Comparison of ENCODE assay signal across 17 cellular contexts in the genomic region with DNA sequence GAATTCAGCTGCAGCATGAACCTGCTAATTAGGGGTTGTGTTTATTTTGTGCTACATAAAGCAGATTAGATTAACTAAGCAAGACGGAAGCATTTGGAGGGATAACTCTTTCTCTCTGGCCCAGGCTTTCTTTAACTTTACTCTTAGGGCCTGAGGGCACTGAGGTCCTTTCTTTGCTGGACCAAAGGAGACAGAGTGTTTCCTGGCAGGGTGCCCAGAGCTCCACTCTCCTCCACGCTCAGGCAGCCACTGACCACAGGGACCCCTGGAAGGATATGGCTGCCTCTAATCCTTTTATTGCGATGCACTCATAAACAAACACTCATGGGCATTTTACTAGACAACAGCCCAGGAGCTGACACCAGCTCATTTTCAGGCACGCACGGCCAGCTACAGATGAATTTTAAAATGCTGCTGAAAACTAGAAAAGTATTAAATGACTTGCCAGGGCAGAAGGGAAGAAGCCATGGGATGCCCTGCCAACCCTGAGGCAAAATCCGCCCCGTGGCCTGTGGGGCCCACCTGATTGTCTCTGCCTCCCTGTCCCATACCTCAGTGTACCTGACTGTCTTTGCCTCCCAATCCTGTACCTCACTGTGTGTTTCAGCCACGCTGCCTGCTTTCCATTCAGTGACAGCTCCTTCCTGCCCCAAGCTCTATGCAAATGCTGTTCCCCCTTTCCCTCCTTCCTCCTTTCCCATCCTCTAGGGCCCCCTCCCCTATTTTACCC.
DNase-seq lines count a peak whose midpoint lies in the region; ATAC-seq, FAIRE-seq and TF ChIP-seq lines count a peak whose summit lies in the region.
"Had no signal": no experiment of that assay in that cellular context is flagged by ENCODE, and none has a peak within 500 bp of the region (broad histone marks: within the 10 kb centered on the region; RNA-seq: fewer than 3 reads in every experiment).

No MANE protein-coding gene starts in this region.

- TF ChIP-seq CTCF in liver (IDR thresholded peaks at IDR 0.05; ENCODE audit: low read depth, low read length, missing input control) (no peak), HepG2 (CRISPR knock-in tag; IDR thresholded peaks at IDR 0.05) (no peak), kidney (IDR thresholded peaks at IDR 0.05; ENCODE audit: borderline replicate concordance, extremely low read depth, insufficient read depth) (no peak)

- POLR2A ChIA-PET in HepG2 (lab: Yijun Ruan, JAX) = no interaction called here

- no peaks in the 10 kb centered on the region for H3K79me2 ChIP-seq in HepG2 (ENCODE audit: insufficient read depth, low read length)

- no peak for TF ChIP-seq POLR2A in HepG2 (IDR thresholded peaks at IDR 0.05; ENCODE audit: insufficient read depth in 1 of 2, low read depth in 2 of 2, low read length in 2 of 2)

- no peak for FAIRE-seq in HepG2 (lab: Jason Lieb, UNC)
- no peak for FAIRE-seq in kidney (lab: Jason Lieb, UNC)
- FAIRE-seq: bronchial epithelial cell, frontal cortex had no signal

- no peak overlapping the region for H3K4me2 ChIP-seq in HepG2 (ENCODE audit: low read depth, low read length)

- TF ChIP-seq RAD21 in liver (IDR thresholded peaks at IDR 0.05) (peak in 1 of 2 donors; percentile 3), HepG2 (CRISPR knock-in tag; IDR thresholded peaks at IDR 0.05) (no peak)

- H3K27ac ChIP-seq in liver (ENCODE audit: low read depth in 1 of 2, low read length in 2 of 2) (no peak overlapping the region), HepG2 (ENCODE audit: extremely low read length, insufficient read depth, low read length) (no peak overlapping the region), SJCRH30 (no peak overlapping the region), kidney (ENCODE audit: low read depth in 2 of 2, low read length in 2 of 2) (no peak overlapping the region)
- H3K27ac ChIP-seq: right lobe of liver, tibial nerve had no signal

- TF ChIP-seq EP300 in HepG2 (IDR thresholded peaks at IDR 0.05; ENCODE audit: low read depth in 2 of 2, low read length in 2 of 2) (no peak), HepG2 (CRISPR knock-in tag; IDR thresholded peaks at IDR 0.05; ENCODE audit: borderline replicate concordance) (no peak)

- CTCF ChIA-PET in HepG2 (lab: Yijun Ruan, JAX; ENCODE audit: low intra/inter-chr PET ratio, low total read pairs) = no interaction called here

- H3K36me3 ChIP-seq in liver (ENCODE audit: control insufficient read depth in 4 of 4, insufficient read depth in 3 of 4, low read depth in 1 of 4, low read length in 3 of 4) (no peaks in the 10 kb centered on the region), HepG2 (replicated peaks in 1 of 2; ENCODE audit: control insufficient read depth in 1 of 2, insufficient read depth in 2 of 2, low read length in 2 of 2) (no peaks in the 10 kb centered on the region), SJCRH30 (no peaks in the 10 kb centered on the region), kidney (ENCODE audit: control insufficient read depth in 1 of 2, insufficient read depth in 2 of 2, low read length in 2 of 2) (no peaks in the 10 kb centered on the region)
- H3K36me3 ChIP-seq: right lobe of liver, tibial nerve had no signal

- intact Hi-C loops in HepG2 (cut with micrococcal nuclease; ENCODE audit: unreplicated experiment) (no loop called here), kidney (cut with DNase I) (no loop called here)

- ATAC-seq in HepG2 (no peak), HG02571 (IDR thresholded peaks at IDR 0.05; ENCODE audit: unreplicated experiment) (no peak)

- H3K4me3 ChIP-seq in liver (ENCODE audit: low read depth in 1 of 3, low read length in 3 of 3) (no peak overlapping the region), HepG2 (replicated peaks in 1 of 3; ENCODE audit: insufficient read depth in 1 of 3, low read depth in 2 of 3, low read length in 3 of 3) (no peak overlapping the region), SJCRH30 (no peak overlapping the region), kidney (ENCODE audit: low read length in 2 of 2) (no peak overlapping the region)
- H3K4me3 ChIP-seq: right lobe of liver, tibial nerve had no signal

- in situ Hi-C loops in HepG2 (cut with HindIII; ENCODE audit: extremely low pct_ligation_motif_present, low pct_unique_long_range_greater_than_20kb) = no loop called here

- no peaks in the 10 kb centered on the region for H4K20me1 ChIP-seq in HepG2 (ENCODE audit: insufficient read depth, low read length)

- DNase-seq in HepG2 (ENCODE audit: low spot score) (no peak), SJCRH30 (peak; percentile 88 to 93), kidney (peak; percentile 85), GM03348 (ENCODE audit: low spot score) (no peak), putamen (ENCODE audit: low spot score) (no peak)
- no peak for DNase-seq in activated naive CD4-positive, alpha-beta T cell treated with anti-CD3 and anti-CD28 coated beads, Interleukin-2, amount 50 U/mL, for 16 hours
- DNase-seq: activated CD4-positive, CD25-positive, alpha-beta regulatory T cell treated with anti-CD3 and anti-CD28 coated beads, Interleukin-2, amount 50 U/mL, for 72 hours; activated naive CD4-positive, alpha-beta T cell treated with Interleukin-2 at 50 U/mL for 16 hours; NCI-H1105; NCI-H774; stimulated activated CD4-positive, alpha-beta T cell treated with anti-CD3 and anti-CD28 coated beads, Interleukin-4, amount 100 ng/mL, for 1 hour had no signal

- H3K4me1 ChIP-seq in liver (ENCODE audit: control insufficient read depth in 4 of 4, insufficient read depth in 4 of 4, low read length in 3 of 4) = peaks cover 2 to 22% (median 15%) of the 10 kb centered on the region in 4 donors
- H3K4me1 ChIP-seq in HepG2 (ENCODE audit: insufficient read depth, low read length) = no peaks in the 10 kb centered on the region
- peaks cover 18% of the 10 kb centered on the region for H3K4me1 ChIP-seq in SJCRH30
- peaks cover 0 to 4% of the 10 kb centered on the region in 2 donors for H3K4me1 ChIP-seq in kidney (ENCODE audit: control insufficient read depth in 1 of 2, insufficient read depth in 1 of 2, low read depth in 1 of 2, low read length in 2 of 2)
- H3K4me1 ChIP-seq: tibial nerve had no signal

- no peaks in the 10 kb centered on the region for H3K9me3 ChIP-seq in liver (ENCODE audit: control insufficient read depth in 4 of 4, low read length in 3 of 4)
- no peaks in the 10 kb centered on the region for H3K9me3 ChIP-seq in HepG2 (ENCODE audit: low read length)
- H3K9me3 ChIP-seq in SJCRH30 (replicated peaks) = no peaks in the 10 kb centered on the region
- H3K9me3 ChIP-seq in kidney (ENCODE audit: control insufficient read depth in 1 of 2, low read length in 2 of 2) = no peaks in the 10 kb centered on the region
- H3K9me3 ChIP-seq: right lobe of liver, tibial nerve had no signal

- H3K27me3 ChIP-seq in liver (ENCODE audit: control insufficient read depth in 4 of 4, insufficient read depth in 4 of 4, low read length in 3 of 4) (no peaks in the 10 kb centered on the region), HepG2 (ENCODE audit: control insufficient read depth in 1 of 2, insufficient read depth in 2 of 2, low read length in 2 of 2) (peaks cover 0 to 2% of the 10 kb centered on the region in 2 experiments; a peak in 1 of 5 replicates), SJCRH30 (no peaks in the 10 kb centered on the region)
- H3K27me3 ChIP-seq: right lobe of liver, tibial nerve had no signal

- H3K9ac ChIP-seq in liver (ENCODE audit: low read depth in 1 of 2, low read length in 2 of 2) (no peak overlapping the region), HepG2 (ENCODE audit: insufficient read depth, low read depth, low read length) (no peak overlapping the region), kidney (ENCODE audit: low read length in 2 of 2) (no peak overlapping the region)

- WGBS in liver = 82% methylated on average over 8 of the region's 8 CpGs
- WGBS in HepG2 (ENCODE audit: low lambda C conversion rate) = 34% methylated on average over 8 of the region's 8 CpGs

- no TSS peak for BruUV-seq in HepG2 (replicated peaks; lab: Mats Ljungman, UMichigan)

- no peak overlapping the region for H2AFZ ChIP-seq in HepG2 (ENCODE audit: low read length)

TF ChIP-seq in liver, 16 proteins besides CTCF, POLR2A, EP300 and RAD21 (continues in another document):
- TF ChIP-seq RXRA (IDR thresholded peaks at IDR 0.05) (peak in 1 of 2 donors; percentile 39), FOXA2 (IDR thresholded peaks at IDR 0.05) (no peak), SP1 (IDR thresholded peaks at IDR 0.05) (peak; percentile 37)
- TF ChIP-seq, protein P1, sequence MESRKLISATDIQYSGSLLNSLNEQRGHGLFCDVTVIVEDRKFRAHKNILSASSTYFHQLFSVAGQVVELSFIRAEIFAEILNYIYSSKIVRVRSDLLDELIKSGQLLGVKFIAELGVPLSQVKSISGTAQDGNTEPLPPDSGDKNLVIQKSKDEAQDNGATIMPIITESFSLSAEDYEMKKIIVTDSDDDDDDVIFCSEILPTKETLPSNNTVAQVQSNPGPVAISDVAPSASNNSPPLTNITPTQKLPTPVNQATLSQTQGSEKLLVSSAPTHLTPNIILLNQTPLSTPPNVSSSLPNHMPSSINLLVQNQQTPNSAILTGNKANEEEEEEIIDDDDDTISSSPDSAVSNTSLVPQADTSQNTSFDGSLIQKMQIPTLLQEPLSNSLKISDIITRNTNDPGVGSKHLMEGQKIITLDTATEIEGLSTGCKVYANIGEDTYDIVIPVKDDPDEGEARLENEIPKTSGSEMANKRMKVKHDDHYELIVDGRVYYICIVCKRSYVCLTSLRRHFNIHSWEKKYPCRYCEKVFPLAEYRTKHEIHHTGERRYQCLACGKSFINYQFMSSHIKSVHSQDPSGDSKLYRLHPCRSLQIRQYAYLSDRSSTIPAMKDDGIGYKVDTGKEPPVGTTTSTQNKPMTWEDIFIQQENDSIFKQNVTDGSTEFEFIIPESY (IDR thresholded peaks at IDR 0.05) = no peak

TF ChIP-seq in HepG2, 621 proteins besides CTCF, POLR2A, EP300 and RAD21:
- TF ChIP-seq SIN3A (IDR thresholded peaks at IDR 0.05; ENCODE audit: borderline replicate concordance, low read depth, low read length) = no peak

Comparison
In these comparisons a context has a peak if more than half of its experiments do, and no peak if none do; other contexts are left out.
1. DNase-seq: peak in SJCRH30 (2 of 2) and kidney (single experiment); none in HepG2 (single experiment), GM03348 (single experiment), activated naive CD4-positive, alpha-beta T cell treated with anti-CD3 and anti-CD28 coated beads, Interleukin-2, amount 50 U/mL, for 16 hours (single experiment) and putamen (single experiment).